8 cellular contexts compared by ENCODE assay signal in the genomic region with DNA sequence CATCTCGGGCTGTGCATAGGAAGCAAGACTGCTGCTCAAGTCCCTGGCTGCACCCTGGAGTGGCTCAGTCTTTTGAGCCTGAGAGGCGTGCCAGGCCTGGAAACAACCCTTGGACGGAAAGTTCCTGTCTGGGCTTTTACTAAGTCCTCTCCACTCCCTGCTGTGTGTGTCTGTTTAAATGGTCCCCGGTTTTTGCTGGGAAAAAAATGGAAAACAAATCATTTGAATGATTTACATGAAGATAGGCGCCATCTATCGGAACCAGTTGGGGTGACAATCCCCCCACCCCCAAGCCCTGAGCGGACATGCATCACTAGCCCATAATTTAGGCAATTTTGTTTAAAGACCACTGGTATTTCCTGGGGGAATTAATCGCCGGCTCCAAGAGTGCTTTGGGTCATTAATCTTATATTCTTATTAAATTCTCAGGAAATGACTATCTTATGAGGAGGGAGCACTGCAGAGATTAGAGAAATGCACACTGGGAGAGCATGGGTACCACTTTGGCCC. TPM values are rescaled to one million over a fixed set of nuclear protein-coding genes. Genes with fewer than 3 reads are reported as not detected.
DNase-seq lines count a peak whose midpoint lies in the region; ATAC-seq and TF ChIP-seq lines count a peak whose summit lies in the region.

No MANE protein-coding gene starts in this region.

- 0 out of 2 replicates have a peak overlapping the region, but pooled peaks have one; percentile 9 for H3K27ac ChIP-seq in OCI-LY3 (ENCODE audit: low read length)
- H3K27ac ChIP-seq in urinary bladder (ENCODE audit: low read depth) = peak overlapping the region; percentile 48

- H3K9me3 ChIP-seq in OCI-LY3 (ENCODE audit: insufficient read depth, low read length) = no peaks in the 10 kb centered on the region

- peaks cover 6% of the 10 kb centered on the region; the same call in 1 of the 2 replicates for H3K79me2 ChIP-seq in OCI-LY3 (ENCODE audit: low read length)

- no peak for ATAC-seq in GM21825 (IDR thresholded peaks at IDR 0.05; ENCODE audit: unreplicated experiment)

- H3K36me3 ChIP-seq in OCI-LY3 (replicated peaks; ENCODE audit: low read depth, low read length) (no peaks in the 10 kb centered on the region), urinary bladder (ENCODE audit: insufficient read depth) (no peaks in the 10 kb centered on the region)

- H3K27me3 ChIP-seq in OCI-LY3 (ENCODE audit: low read depth, low read length) = no peaks in the 10 kb centered on the region

- no peak overlapping the region for H2AFZ ChIP-seq in OCI-LY3 (ENCODE audit: low read depth, low read length)

- H4K20me1 ChIP-seq in OCI-LY3 (ENCODE audit: insufficient read depth, low read length) = no peaks in the 10 kb centered on the region

- peak overlapping the region; percentile 10; the same call in 1 of the 2 replicates for H3K9ac ChIP-seq in OCI-LY3 (ENCODE audit: low read length)

- DNase-seq in AML-193 (lab: John Stamatoyannopoulos, UW) = peak; percentile 10 to 11
- peak; percentile 58 for DNase-seq in H4 (ENCODE audit: low spot score)
- peak; percentile 17 for DNase-seq in activated T-helper 9 cell treated with anti-CD3 and anti-CD28 coated beads, Interleukin-2, amount 50 U/mL, for 16 hours (ENCODE audit: low read depth)
- DNase-seq in germinal center (ENCODE audit: low spot score) = peak; percentile 52
- DNase-seq in occipital lobe (lab: John Stamatoyannopoulos, UW) = peak; percentile 45

- peak overlapping the region; percentile 54 for H3K4me3 ChIP-seq in OCI-LY3 (ENCODE audit: low read length)
- H3K4me3 ChIP-seq in urinary bladder (ENCODE audit: low read depth, low read length) = no peak overlapping the region

- peak overlapping the region; percentile 67 for H3K4me2 ChIP-seq in OCI-LY3 (ENCODE audit: low read length)

- peak; percentile 83 for TF ChIP-seq CTCF in OCI-LY3 (IDR thresholded peaks at IDR 0.05; ENCODE audit: low read depth, low read length)

- peaks cover 54% of the 10 kb centered on the region for H3K4me1 ChIP-seq in OCI-LY3 (ENCODE audit: low read length)
- no peaks in the 10 kb centered on the region for H3K4me1 ChIP-seq in urinary bladder (ENCODE audit: insufficient read depth)

- 4% methylated on average over 9 of the region's 9 CpGs for WGBS in urinary bladder

RNA-seq across cellular contexts. Expression of a gene that starts 2.7 kb away (rescaled TPM):
- total RNA-seq in H4 (2014; rRNA removed; shearing (Covaris generic)) = 0.70 and 1.0 TPM in 2 replicates
- 23.1 TPM for total RNA-seq in occipital lobe
- 16.8 TPM for total RNA-seq in urinary bladder
- 13.2 TPM for polyA plus RNA-seq in urinary bladder
